ENCODE assay signal across 17 cellular contexts in the genomic region with DNA sequence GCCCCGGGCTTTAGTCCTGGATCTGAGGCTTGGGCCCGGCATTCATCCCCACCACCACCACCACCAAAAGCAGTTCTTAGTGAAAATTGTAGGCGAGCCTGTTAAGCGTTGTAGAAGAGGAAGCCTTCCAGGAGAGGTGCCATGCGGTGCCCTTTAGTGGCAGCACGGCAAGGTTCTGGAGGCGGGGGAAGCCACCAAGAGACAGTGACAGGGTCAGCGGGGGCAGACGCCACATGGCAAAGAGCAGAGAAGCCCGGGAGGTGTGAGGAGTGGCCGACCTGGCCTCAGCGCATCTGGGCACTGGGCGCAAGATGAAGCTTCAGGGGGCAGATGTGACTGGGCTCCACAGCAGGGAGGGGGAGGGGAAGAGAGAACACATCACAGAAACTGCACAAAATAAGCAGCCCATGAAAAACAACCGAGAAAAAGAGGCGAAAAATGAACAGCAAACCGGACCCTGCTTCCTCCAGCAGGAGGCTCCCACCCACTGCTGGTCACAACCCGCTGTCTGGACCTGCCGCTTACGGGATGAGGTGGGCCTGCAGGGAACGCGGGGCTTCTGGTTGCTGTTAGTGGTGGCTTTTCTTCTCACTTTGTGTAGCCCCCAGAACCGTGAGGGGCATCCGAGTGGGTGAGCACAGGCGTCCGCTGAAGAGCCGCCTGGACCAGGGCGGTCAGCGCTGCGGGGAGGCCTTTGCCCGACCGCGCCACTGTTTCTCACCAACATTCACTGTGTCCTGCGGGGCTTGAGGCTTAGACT. TPM values are rescaled to one million over a fixed set of nuclear protein-coding genes. Genes with fewer than 3 reads are reported as not detected.
DNase-seq lines count a peak whose midpoint lies in the region; ATAC-seq and TF ChIP-seq lines count a peak whose summit lies in the region.
"Had no signal": no experiment of that assay in that cellular context is flagged by ENCODE, and none has a peak within 500 bp of the region (broad histone marks: within the 10 kb centered on the region; RNA-seq: fewer than 3 reads in every experiment).

No MANE protein-coding gene starts in this region.

- H3K9me3 Mint-ChIP-seq in natural killer cell treated with Interleukin-12 subunit alpha and Interleukin-12 subunit beta and Interleukin-15 and Interleukin-18, amount 100 ng/mL, for 72 hours: no peaks in the 10 kb centered on the region
- H3K9me3 Mint-ChIP-seq: activated B cell treated with CpG ODN at 0.5 μM for 24 hours; activated naive CD4-positive, alpha-beta T cell treated with anti-CD3 and anti-CD28 coated beads, Interleukin-2, amount 10 ng/mL, durations not matched to agents 7 days and 5 days; CD4-positive, alpha-beta T cell; T-cell had no signal

- H3K27me3 ChIP-seq in H7 (ENCODE audit: control insufficient read depth, insufficient read depth, low read length): no peaks in the 10 kb centered on the region
- no peaks in the 10 kb centered on the region for H3K27me3 ChIP-seq in WERI-Rb-1 (ENCODE audit: insufficient read depth, low read depth, severe bottlenecking)
- H3K27me3 ChIP-seq in skeletal muscle tissue (ENCODE audit: control insufficient read depth in 3 of 3, insufficient read depth in 3 of 3, low read length in 3 of 3): peaks cover 0 to 8% (median 0%) of the 10 kb centered on the region in 3 donors

- H3K9ac ChIP-seq in skeletal muscle tissue (ENCODE audit: low read depth in 1 of 3, low read length in 3 of 3): peak overlapping the region in 1 of 3 donors; percentile 50

- H3K36me3 Mint-ChIP-seq in natural killer cell treated with Interleukin-12 subunit alpha and Interleukin-12 subunit beta and Interleukin-15 and Interleukin-18, amount 100 ng/mL, for 72 hours: no peaks in the 10 kb centered on the region
- H3K36me3 Mint-ChIP-seq: activated naive CD4-positive, alpha-beta T cell treated with anti-CD3 and anti-CD28 coated beads, Interleukin-2, amount 10 ng/mL, durations not matched to agents 7 days and 5 days; T-cell had no signal

- no peak overlapping the region for H3K27ac Mint-ChIP-seq in natural killer cell treated with Interleukin-12 subunit alpha and Interleukin-12 subunit beta and Interleukin-15 and Interleukin-18, amount 100 ng/mL, for 72 hours
- H3K27ac Mint-ChIP-seq: activated B cell treated with CpG ODN at 0.5 μM for 24 hours; activated naive CD4-positive, alpha-beta T cell treated with anti-CD3 and anti-CD28 coated beads, Interleukin-2, amount 10 ng/mL, durations not matched to agents 7 days and 5 days; CD4-positive, alpha-beta T cell; T-cell had no signal

- no peak overlapping the region for H3K4me3 ChIP-seq in H7 (ENCODE audit: insufficient read depth, low read depth, low read length)
- H3K4me3 ChIP-seq in WERI-Rb-1 (ENCODE audit: low read depth, low read length): no peak overlapping the region
- H3K4me3 ChIP-seq in skeletal muscle tissue (ENCODE audit: low read length in 3 of 3): peak overlapping the region in 1 of 3 donors; percentile 13

- no peaks in the 10 kb centered on the region for H3K9me3 ChIP-seq in WERI-Rb-1 (ENCODE audit: severe bottlenecking)
- no peaks in the 10 kb centered on the region for H3K9me3 ChIP-seq in skeletal muscle tissue (ENCODE audit: control insufficient read depth in 3 of 3, low read length in 3 of 3)

- H3K36me3 ChIP-seq in H7 (replicated peaks; ENCODE audit: control insufficient read depth, insufficient read depth, low read length) (no peaks in the 10 kb centered on the region), WERI-Rb-1 (peaks cover 9% of the 10 kb centered on the region; the same call in 1 of the 2 replicates), skeletal muscle tissue (ENCODE audit: control insufficient read depth in 3 of 3, insufficient read depth in 3 of 3, low read length in 3 of 3) (peaks cover 9 to 29% (median 17%) of the 10 kb centered on the region in 3 donors)

- H3K4me3 Mint-ChIP-seq in natural killer cell treated with Interleukin-12 subunit alpha and Interleukin-12 subunit beta and Interleukin-15 and Interleukin-18, amount 100 ng/mL, for 72 hours: no peak overlapping the region
- H3K4me3 Mint-ChIP-seq: activated B cell treated with CpG ODN at 0.5 μM for 24 hours; activated naive CD4-positive, alpha-beta T cell treated with anti-CD3 and anti-CD28 coated beads, Interleukin-2, amount 10 ng/mL, durations not matched to agents 7 days and 5 days; CD4-positive, alpha-beta T cell; T-cell had no signal

- DNase-seq in H7: peak; percentile 91
- DNase-seq in WERI-Rb-1: peak; percentile 44
- DNase-seq in iPS-NIHi11 (ENCODE audit: low spot score): peak; percentile 67
- DNase-seq in NCI-H510A treated with DMSO at 0.1 percent for 48 hours (lab: John Stamatoyannopoulos, UW): no peak
- no peak for DNase-seq in amygdala (lab: John Stamatoyannopoulos, UW)
- no peak for DNase-seq in natural killer cell treated with Interleukin-12 subunit alpha and Interleukin-12 subunit beta and Interleukin-15 and Interleukin-18, amount 100 ng/mL, for 72 hours (ENCODE audit: low spot score)
- DNase-seq: activated B cell treated with CpG ODN at 0.5 μM for 24 hours; activated CD8-positive, alpha-beta memory T cell treated with anti-CD3 and anti-CD28 coated beads, Interleukin-2, amount 50 U/mL, for 4 hours; activated naive CD4-positive, alpha-beta T cell treated with anti-CD3 and anti-CD28 coated beads, Interleukin-2, amount 10 ng/mL, durations not matched to agents 7 days and 5 days; CD4-positive, alpha-beta T cell; effector CD4-positive, alpha-beta T cell; NCI-H510A; nucleus accumbens; T-cell had no signal

- no peaks in the 10 kb centered on the region for H3K4me1 Mint-ChIP-seq in natural killer cell treated with Interleukin-12 subunit alpha and Interleukin-12 subunit beta and Interleukin-15 and Interleukin-18, amount 100 ng/mL, for 72 hours (ENCODE audit: low read depth in 2 of 2)
- H3K4me1 Mint-ChIP-seq: T-cell had no signal

- no peak for ATAC-seq in natural killer cell treated with Interleukin-12 subunit alpha and Interleukin-12 subunit beta and Interleukin-15 and Interleukin-18, amount 100 ng/mL, for 72 hours
- ATAC-seq: Panc1 had no signal

- H3K27ac ChIP-seq in WERI-Rb-1 (no peak overlapping the region), skeletal muscle tissue (ENCODE audit: low read depth, low read length) (peak overlapping the region; percentile 98)

- peaks cover 37 to 69% (median 54%) of the 10 kb centered on the region in 3 donors for H3K4me1 ChIP-seq in skeletal muscle tissue (ENCODE audit: control insufficient read depth in 3 of 3, insufficient read depth in 3 of 3, low read length in 3 of 3)

- H3K27me3 Mint-ChIP-seq in natural killer cell treated with Interleukin-12 subunit alpha and Interleukin-12 subunit beta and Interleukin-15 and Interleukin-18, amount 100 ng/mL, for 72 hours: no peaks in the 10 kb centered on the region
- H3K27me3 Mint-ChIP-seq: CD4-positive, alpha-beta T cell had no signal

- TF ChIP-seq CTCF in WERI-Rb-1 (IDR thresholded peaks at IDR 0.05; ENCODE audit: low read depth, low read length): peak; percentile 70

RNA-seq across cellular contexts. Expression of gene LRRC14B, which starts 4.3 kb away (rescaled TPM):
- total RNA-seq in H7 (2014; rRNA removed; shearing (Covaris generic)): 0.44 TPM in 1 of 2 replicates, not detected in the other
- 19.3 TPM for total RNA-seq in skeletal muscle tissue
- total RNA-seq in natural killer cell treated with Interleukin-12 subunit alpha and Interleukin-12 subunit beta and Interleukin-15 and Interleukin-18, amount 100 ng/mL, for 72 hours: not detected
- total RNA-seq: activated B cell treated with CpG ODN at 0.5 μM for 24 hours, mesenteric fat pad, T-cell had no signal

RNA-seq across cellular contexts. Expression of gene CCDC127, which starts 22.4 kb away (rescaled TPM):
- total RNA-seq in H7 (2014; rRNA removed; shearing (Covaris generic)): 3.3 and 4.4 TPM in 2 replicates
- 6.3 TPM for total RNA-seq in skeletal muscle tissue
- 1 to 10 TPM; 4.3 to 9.1 TPM for total RNA-seq in natural killer cell treated with Interleukin-12 subunit alpha and Interleukin-12 subunit beta and Interleukin-15 and Interleukin-18, amount 100 ng/mL, for 72 hours

RNA-seq across cellular contexts. Expression of gene SDHA, which starts 22.5 kb away (rescaled TPM):
- total RNA-seq in H7 (2014; rRNA removed; shearing (Covaris generic)): 93.4 and 112 TPM in 2 replicates
- total RNA-seq in skeletal muscle tissue: 98.6 TPM
- 100 to 1,000 TPM; 121 to 130 TPM for total RNA-seq in natural killer cell treated with Interleukin-12 subunit alpha and Interleukin-12 subunit beta and Interleukin-15 and Interleukin-18, amount 100 ng/mL, for 72 hours

Comparison
In these comparisons a context has a peak if more than half of its experiments do, and no peak if none do; other contexts are left out.
1. DNase-seq: peak in H7 (single experiment), WERI-Rb-1 (single experiment) and iPS-NIHi11 (single experiment); none in NCI-H510A treated with DMSO at 0.1 percent for 48 hours (single experiment), amygdala (0 of 56) and natural killer cell treated with Interleukin-12 subunit alpha and Interleukin-12 subunit beta and Interleukin-15 and Interleukin-18, amount 100 ng/mL, for 72 hours (single experiment).
2. RNA of gene LRRC14B, which starts 4.3 kb away (total RNA-seq): 19.3 TPM in skeletal muscle tissue (single experiment); 0.44 TPM in H7 and not detected in natural killer cell treated with Interleukin-12 subunit alpha and Interleukin-12 subunit beta and Interleukin-15 and Interleukin-18, amount 100 ng/mL, for 72 hours; every median in the first group is over 10 times any median in the second.